ENCODE assay signal across 8 cellular contexts in genomic region chr3:196274585-196274984, GRCh38. TPM values are rescaled to one million over a fixed set of nuclear protein-coding genes. Genes with fewer than 3 reads are reported as not detected.
DNase-seq lines count a peak whose midpoint lies in the region; ATAC-seq, FAIRE-seq and TF ChIP-seq lines count a peak whose summit lies in the region.

No MANE protein-coding gene starts in this region.

- no peaks in the 10 kb centered on the region for H3K36me3 ChIP-seq in mammary epithelial cell (ENCODE audit: insufficient read depth, low read length)

- H3K9ac ChIP-seq in mammary epithelial cell (ENCODE audit: insufficient read depth, low read length), result no peak overlapping the region

- intact Hi-C loops in mammary epithelial cell (cut with micrococcal nuclease), result no loop called here
- intact Hi-C loops in left ventricle myocardium superior (cut with micrococcal nuclease), result no loop called here

- H2AFZ ChIP-seq in mammary epithelial cell (ENCODE audit: low read depth, low read length), result no peak overlapping the region

- no peak overlapping the region for H3K4me3 ChIP-seq in mammary epithelial cell (replicated peaks in 1 of 3; ENCODE audit: insufficient read depth in 1 of 3, low read depth in 2 of 3, low read length in 3 of 3)

- no peak for FAIRE-seq in frontal cortex (lab: Jason Lieb, UNC)

- no peak for TF ChIP-seq CTCF in mammary epithelial cell (conservative IDR thresholded peaks at IDR 0.05 in 1 of 2, IDR thresholded peaks at IDR 0.05 in 1 of 2; ENCODE audit: extremely low read depth in 1 of 2, insufficient read depth in 1 of 2, low read depth in 1 of 2, low read length in 2 of 2)

- no peak overlapping the region for H3K27ac ChIP-seq in mammary epithelial cell (ENCODE audit: insufficient read depth, low read depth, low read length)

- CTCF ChIA-PET in mammary epithelial cell (lab: Charles Lee; ENCODE audit: low non-redundant PET), result no interaction called here

- H3K4me1 ChIP-seq in mammary epithelial cell (ENCODE audit: insufficient read depth, low read length), result peaks cover 26% of the 10 kb centered on the region

- no peaks in the 10 kb centered on the region for H4K20me1 ChIP-seq in mammary epithelial cell (ENCODE audit: insufficient read depth, low read length)

- WGBS in mammary epithelial cell (ENCODE audit: low coverage, missing lambda C conversion rate), result 94% methylated on average over 5 of the region's 5 CpGs

- H3K9me3 ChIP-seq in mammary epithelial cell (replicated peaks; ENCODE audit: insufficient read depth, low read length), result no peaks in the 10 kb centered on the region

- in situ Hi-C loops in mammary epithelial cell (cut with MboI; ENCODE audit: low sequenced_read_pairs in 2 of 2), result no loop called here

- H3K4me2 ChIP-seq in mammary epithelial cell (ENCODE audit: insufficient read depth, low read depth, low read length), result no peak overlapping the region

- dilution Hi-C loops in mammary epithelial cell (cut with HindIII; ENCODE audit: low sequenced_read_pairs), result no loop called here

- DNase-seq in T follicular helper cell (ENCODE audit: low read depth), result peak; percentile 41
- DNase-seq in mammary epithelial cell, result peak; percentile 46
- peak; percentile 23 to 26 for DNase-seq in stimulated activated CD8-positive, alpha-beta memory T cell treated with anti-CD3 and anti-CD28 coated beads, Interleukin-2, amount 100 ng/mL, for 48 hours (ENCODE audit: low read depth in 2 of 2)
- DNase-seq in NCI-H2171 (lab: John Stamatoyannopoulos, UW), result no peak
- no peak for DNase-seq in left ventricle myocardium superior
- no peak for DNase-seq in frontal cortex (ENCODE audit: low spot score in 2 of 2)

- no peaks in the 10 kb centered on the region for H3K27me3 ChIP-seq in mammary epithelial cell (ENCODE audit: insufficient read depth, low read length)

- ATAC-seq in GM18508 (IDR thresholded peaks at IDR 0.05; ENCODE audit: insufficient read depth, unreplicated experiment), result peak; percentile 57
- peak; percentile 76 for ATAC-seq in HG02884 (IDR thresholded peaks at IDR 0.05; ENCODE audit: unreplicated experiment)
- ATAC-seq in left ventricle myocardium superior, result no peak

- H3K79me2 ChIP-seq in mammary epithelial cell (ENCODE audit: insufficient read depth, low read length), result peaks cover 77% of the 10 kb centered on the region

- BruUV-seq in mammary epithelial cell (replicated peaks; lab: Mats Ljungman, UMichigan), result no TSS peak

RNA-seq across cellular contexts. Expression of gene PCYT1A, which starts 12.9 kb away (rescaled TPM):
- total RNA-seq in mammary epithelial cell (100 to 1,000 TPM; 103 to 175 TPM), left ventricle myocardium superior (99.0 TPM), frontal cortex (15.1 TPM)
- 71.1 TPM for polyA plus RNA-seq in mammary epithelial cell
- polyA minus RNA-seq in mammary epithelial cell, result 390 TPM

RNA-seq across cellular contexts. Expression of gene DYNLT2B, which starts 43.5 kb away (rescaled TPM):
- total RNA-seq in mammary epithelial cell (10 to 100 TPM; 10.3 to 17.3 TPM), left ventricle myocardium superior (1.9 TPM), frontal cortex (36.7 TPM)
- polyA plus RNA-seq in mammary epithelial cell, result 18.4 TPM
- 7.5 TPM for polyA minus RNA-seq in mammary epithelial cell

RNA-seq across cellular contexts. Expression of gene SLC51A, which starts 58.3 kb away (rescaled TPM):
- total RNA-seq in mammary epithelial cell (not detected), left ventricle myocardium superior (not detected), frontal cortex (not detected)
- not detected for polyA plus RNA-seq in mammary epithelial cell
- polyA minus RNA-seq in mammary epithelial cell, result not detected

Comparison
In these comparisons a context has a peak if more than half of its experiments do, and no peak if none do; other contexts are left out.
1. DNase-seq: peak in T follicular helper cell (single experiment), mammary epithelial cell (single experiment) and stimulated activated CD8-positive, alpha-beta memory T cell treated with anti-CD3 and anti-CD28 coated beads, Interleukin-2, amount 100 ng/mL, for 48 hours (2 of 2); none in NCI-H2171 (single experiment), left ventricle myocardium superior (single experiment) and frontal cortex (0 of 2).